ENCODE assay signal across 8 cellular contexts in the genomic region with DNA sequence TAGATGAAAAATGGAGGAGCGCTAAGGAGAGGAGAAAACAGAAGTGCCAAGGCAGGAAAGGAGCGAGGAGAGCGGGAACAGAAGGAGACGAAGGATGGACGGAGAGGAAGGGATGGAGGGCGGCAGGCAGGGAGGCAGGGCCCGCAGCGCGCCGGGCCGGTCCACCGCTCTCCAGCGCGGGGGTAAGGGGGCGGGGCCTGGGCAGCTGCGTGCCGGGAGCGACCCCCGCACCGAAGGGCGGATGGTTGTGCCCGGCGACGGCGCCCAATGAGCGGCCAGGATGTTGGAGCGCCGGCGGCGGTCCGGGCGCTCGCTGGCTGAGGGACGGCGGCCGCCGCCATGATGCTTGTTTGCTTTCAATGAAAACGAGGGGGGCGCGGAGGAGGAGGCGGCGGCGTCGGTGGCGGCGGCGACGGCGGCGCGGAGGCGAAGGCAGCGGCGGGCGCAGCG. TPM values are rescaled to one million over a fixed set of nuclear protein-coding genes. Genes with fewer than 3 reads are reported as not detected.
DNase-seq lines count a peak whose midpoint lies in the region; ATAC-seq and TF ChIP-seq lines count a peak whose summit lies in the region.

Gene CNOT6, plus strand, starts transcription at position 320 of the 450 bp plus-strand sequence. CDS start 34,898 bp downstream, outside the sequence.

- DNase-seq in Ammon's horn (ENCODE audit: low spot score) (peak; percentile 94), GM19238 (ENCODE audit: insufficient read length, low spot score) (peak; percentile 97), NCI-H510A (lab: John Stamatoyannopoulos, UW) (peak; percentile 69), chondrocyte (ENCODE audit: low spot score) (peak; percentile 97), kidney epithelial cell (ENCODE audit: low read depth) (peak; percentile 54)
- DNase-seq in activated CD4-positive, alpha-beta T cell treated with anti-CD3 and anti-CD28 coated beads for 24 hours (ENCODE audit: low read depth in 2 of 2), result peak; percentile 87 to 92
- peak; percentile 94 for DNase-seq in stimulated activated CD4-positive, alpha-beta T cell treated with anti-CD3 and anti-CD28 coated beads, Interleukin-15, amount 100 ng/mL, for 24 hours

- peak within 1 kb of the TSS; percentile 94 for H3K27ac Mint-ChIP-seq in chondrocyte (ENCODE audit: unreplicated experiment)

- no peaks in the 10 kb centered on the region for H3K9me3 Mint-ChIP-seq in chondrocyte (ENCODE audit: low read depth)

- H3K27me3 Mint-ChIP-seq in chondrocyte (ENCODE audit: low read depth), result no peaks in the 10 kb centered on the region

- peak within 1 kb of the TSS; percentile 84 for H3K4me3 Mint-ChIP-seq in chondrocyte (ENCODE audit: unreplicated experiment)

- H3K4me1 Mint-ChIP-seq in chondrocyte (ENCODE audit: low read depth), result peaks cover 29% of the 10 kb centered on the region

- no peaks in the 10 kb centered on the region for H3K36me3 Mint-ChIP-seq in chondrocyte (ENCODE audit: low read depth)

- no peaks in the 10 kb centered on the region for H3K27me3 ChIP-seq in kidney epithelial cell (ENCODE audit: control insufficient read depth, insufficient read depth, low read length)

- no peaks in the 10 kb centered on the region for H3K36me3 ChIP-seq in kidney epithelial cell (ENCODE audit: control insufficient read depth, insufficient read depth, low read length)

- no peak for TF ChIP-seq CTCF in chondrocyte (IDR thresholded peaks at IDR 0.05)
- no peak for TF ChIP-seq CTCF in kidney epithelial cell (IDR thresholded peaks at IDR 0.05; ENCODE audit: insufficient read depth, low read length, poor library complexity, severe bottlenecking)

- ATAC-seq in HG03439 (IDR thresholded peaks at IDR 0.05; ENCODE audit: unreplicated experiment), result peak; percentile 90

- peak within 1 kb of the TSS; percentile 93 for H3K4me3 ChIP-seq in kidney epithelial cell (ENCODE audit: low read depth, low read length)

RNA-seq across cellular contexts. Expression of gene CNOT6, which starts in this region (rescaled TPM):
- total RNA-seq in chondrocyte, result 20.4 to 24.7 TPM (median 22.5 TPM) in 3 replicates
- total RNA-seq in kidney epithelial cell, result 31.1 and 34.9 TPM in 2 replicates

Comparison
In these comparisons a context has a peak if more than half of its experiments do, and no peak if none do; other contexts are left out.
1. Peak in every context shown above with its lines: DNase-seq, ATAC-seq and H3K4me3 ChIP-seq.